ENCODE assay signal across 8 cellular contexts in genomic region chr5:91280062-91280941, GRCh38.
A peak's percentile ranks its signal among the peaks of the same experiment; 100 is the strongest.
DNase-seq lines count a peak whose midpoint lies in the region; ATAC-seq, FAIRE-seq and TF ChIP-seq lines count a peak whose summit lies in the region.

No MANE protein-coding gene starts in this region.

- 1% methylated on average over 43 of the region's 54 CpGs for WGBS in mammary epithelial cell (ENCODE audit: low coverage, missing lambda C conversion rate)
- WGBS in small intestine, 3 donors, result 0 to 1% (median 0%) methylated on average over 54 of the region's 54 CpGs

- H3K4me1 ChIP-seq in mammary epithelial cell (ENCODE audit: insufficient read depth, low read length), result peaks cover 31% of the 10 kb centered on the region
- H3K4me1 ChIP-seq in small intestine (ENCODE audit: control insufficient read depth in 2 of 2, insufficient read depth in 1 of 2, low read depth in 1 of 2, low read length in 1 of 2), result peaks cover 2 to 12% of the 10 kb centered on the region in 2 donors

- peak overlapping the region; percentile 98 for H3K9ac ChIP-seq in mammary epithelial cell (ENCODE audit: insufficient read depth, low read length)

- no peaks in the 10 kb centered on the region for H3K36me3 ChIP-seq in WERI-Rb-1
- H3K36me3 ChIP-seq in mammary epithelial cell (ENCODE audit: insufficient read depth, low read length), result no peaks in the 10 kb centered on the region
- H3K36me3 ChIP-seq in small intestine (ENCODE audit: control insufficient read depth in 2 of 2, insufficient read depth in 2 of 2, low read length in 2 of 2), result no peaks in the 10 kb centered on the region

- no peak for FAIRE-seq in small intestine (lab: Jason Lieb, UNC)

- H3K27me3 ChIP-seq in WERI-Rb-1 (ENCODE audit: insufficient read depth, low read depth, severe bottlenecking) (no peaks in the 10 kb centered on the region), mammary epithelial cell (ENCODE audit: insufficient read depth, low read length) (no peaks in the 10 kb centered on the region), small intestine (ENCODE audit: control insufficient read depth in 2 of 2, insufficient read depth in 2 of 2, low read length in 2 of 2) (no peaks in the 10 kb centered on the region)

- DNase-seq in NCI-H2107 treated with DMSO at 0.1 percent for 48 hours (lab: John Stamatoyannopoulos, UW; ENCODE audit: unreplicated experiment) (peak; percentile 28), WERI-Rb-1 (peak; percentile 86), mammary epithelial cell (peak; percentile 96), iPS-NIHi11 (ENCODE audit: low spot score) (peak; percentile 92), small intestine (peak; percentile 91)

- dilution Hi-C loops in mammary epithelial cell (cut with HindIII; ENCODE audit: low sequenced_read_pairs), result loop anchor here (5.0 kb wide), 1 partner anchor 102 kb away; the partner anchor contains the start of gene ARRDC3

- no peaks in the 10 kb centered on the region for H3K79me2 ChIP-seq in mammary epithelial cell (ENCODE audit: insufficient read depth, low read length)

- CTCF ChIA-PET in mammary epithelial cell (lab: Charles Lee; ENCODE audit: low non-redundant PET), result interaction anchor here (0.9 kb wide), 1 partner anchor 105 kb away, joined by 3 read pairs; no protein-coding TSS in a partner anchor

- peak overlapping the region; percentile 94 for H2AFZ ChIP-seq in mammary epithelial cell (ENCODE audit: low read depth, low read length)

- TF ChIP-seq CTCF in 22Rv1 (IDR thresholded peaks at IDR 0.05), result no peak; the same call in 1 of the 2 replicates
- TF ChIP-seq CTCF in WERI-Rb-1 (IDR thresholded peaks at IDR 0.05; ENCODE audit: low read depth, low read length), result no peak
- no peak for TF ChIP-seq CTCF in mammary epithelial cell (conservative IDR thresholded peaks at IDR 0.05 in 1 of 2, IDR thresholded peaks at IDR 0.05 in 1 of 2; ENCODE audit: extremely low read depth in 1 of 2, insufficient read depth in 1 of 2, low read depth in 1 of 2, low read length in 2 of 2)

- H3K4me3 ChIP-seq in WERI-Rb-1 (ENCODE audit: low read depth, low read length), result peak overlapping the region; percentile 74
- peak overlapping the region; percentile 47 to 66 (median 59) for H3K4me3 ChIP-seq in mammary epithelial cell (replicated peaks in 1 of 3; ENCODE audit: insufficient read depth in 1 of 3, low read depth in 2 of 3, low read length in 3 of 3)
- H3K4me3 ChIP-seq in small intestine (ENCODE audit: low read depth in 1 of 2, low read length in 2 of 2), result peak overlapping the region; percentile 8 to 57

- intact Hi-C loops in mammary epithelial cell (cut with micrococcal nuclease), result loop anchor here (1.0 to 5.0 kb wide), 5 partner anchors 31 to 178 kb away; no protein-coding TSS in a partner anchor

- H3K9me3 ChIP-seq in WERI-Rb-1 (ENCODE audit: severe bottlenecking) (no peaks in the 10 kb centered on the region), mammary epithelial cell (replicated peaks; ENCODE audit: insufficient read depth, low read length) (no peaks in the 10 kb centered on the region), small intestine (ENCODE audit: control insufficient read depth, low read depth) (no peaks in the 10 kb centered on the region)

- H3K27ac ChIP-seq in 22Rv1, result peak overlapping the region; percentile 90
- no peak overlapping the region for H3K27ac ChIP-seq in WERI-Rb-1
- H3K27ac ChIP-seq in mammary epithelial cell (ENCODE audit: insufficient read depth, low read depth, low read length), result peak overlapping the region; percentile 98
- H3K27ac ChIP-seq in small intestine (ENCODE audit: low read depth in 1 of 2, low read length in 1 of 2), result peak overlapping the region; percentile 85 to 94

- BruUV-seq in mammary epithelial cell (replicated peaks; lab: Mats Ljungman, UMichigan), result TSS peak; percentile 61

- H4K20me1 ChIP-seq in mammary epithelial cell (ENCODE audit: insufficient read depth, low read length), result no peaks in the 10 kb centered on the region

- ATAC-seq in GM18511 (IDR thresholded peaks at IDR 0.05; ENCODE audit: unreplicated experiment) (peak; percentile 91), HG03039 (IDR thresholded peaks at IDR 0.05; ENCODE audit: unreplicated experiment) (peak; percentile 90)

- in situ Hi-C loops in mammary epithelial cell (cut with MboI; ENCODE audit: low sequenced_read_pairs in 2 of 2), result loop anchor here in 1 of 2 donors (10.0 kb wide), 1 partner anchor 116 kb away; no protein-coding TSS in a partner anchor

- peak overlapping the region; percentile 94 for H3K4me2 ChIP-seq in mammary epithelial cell (ENCODE audit: insufficient read depth, low read depth, low read length)

Comparison
In these comparisons a context has a peak if more than half of its experiments do, and no peak if none do; other contexts are left out.
1. DNase-seq: peak in every context shown above with its lines; median percentile 96 in mammary epithelial cell; 92 in iPS-NIHi11; 91 in small intestine; 86 in WERI-Rb-1; 28 in NCI-H2107 treated with DMSO at 0.1 percent for 48 hours.